In the genomic region with DNA sequence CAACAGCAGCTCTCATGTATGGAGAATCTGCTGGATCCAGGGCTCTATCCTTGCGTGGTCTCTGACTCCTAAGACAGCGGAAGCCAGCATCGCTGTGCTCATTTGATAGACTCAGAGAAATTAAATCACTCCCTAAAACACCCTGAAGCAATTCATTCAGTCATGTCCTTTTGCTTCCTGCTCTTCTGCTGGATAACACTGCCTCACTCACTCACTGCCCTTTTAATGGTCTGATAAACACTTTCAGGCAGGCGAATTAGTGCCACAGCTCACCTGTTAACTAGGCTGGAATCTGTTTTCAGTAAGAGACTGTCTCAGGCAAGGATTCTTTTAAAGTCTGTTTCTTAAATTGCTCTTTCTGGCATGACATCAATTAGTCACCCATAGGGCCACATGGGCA, we compare ENCODE assay signal across 15 cellular contexts. TPM values are rescaled to one million over a fixed set of nuclear protein-coding genes. Genes with fewer than 3 reads are reported as not detected.
DNase-seq lines count a peak whose midpoint lies in the region; ATAC-seq and TF ChIP-seq lines count a peak whose summit lies in the region.
"Had no signal": no experiment of that assay in that cellular context is flagged by ENCODE, and none has a peak within 500 bp of the region (broad histone marks: within the 10 kb centered on the region; RNA-seq: fewer than 3 reads in every experiment).

No MANE protein-coding gene starts in this region.

- peak overlapping the region; percentile 2 for H3K27ac ChIP-seq in OCI-LY1 (ENCODE audit: low read depth, low read length, poor library complexity, severe bottlenecking)
- H3K27ac ChIP-seq: PC-9 had no signal

- peaks cover 65% of the 10 kb centered on the region for H3K36me3 ChIP-seq in OCI-LY1 (ENCODE audit: insufficient read depth, low read length)
- H3K36me3 ChIP-seq: breast epithelium had no signal

- no peaks in the 10 kb centered on the region for H3K27me3 ChIP-seq in OCI-LY1 (ENCODE audit: insufficient read depth, low read length)
- H3K27me3 ChIP-seq: breast epithelium had no signal

- peaks cover 74% of the 10 kb centered on the region for H3K36me3 Mint-ChIP-seq in activated CD8-positive, alpha-beta memory T cell treated with anti-CD3 and anti-CD28 coated beads, Interleukin-2, amount 10 ng/mL, durations not matched to agents 7 days and 5 days
- peaks cover 95% of the 10 kb centered on the region for H3K36me3 Mint-ChIP-seq in dendritic cell treated with granulocyte-macrophage colony-stimulating factor and Interleukin-4, amounts not matched to agents 40 ng/mL and 50 ng/mL, for 4 days (ENCODE audit: low read depth)

- H3K4me3 ChIP-seq in OCI-LY1 (ENCODE audit: low read depth, low read length, poor library complexity, severe bottlenecking): no peak overlapping the region
- H3K4me3 ChIP-seq: breast epithelium, PC-9 had no signal

- H2AFZ ChIP-seq in OCI-LY1 (ENCODE audit: low read length): no peak overlapping the region
- H2AFZ ChIP-seq: PC-9 had no signal

- H3K9me3 Mint-ChIP-seq in activated CD8-positive, alpha-beta memory T cell treated with anti-CD3 and anti-CD28 coated beads, Interleukin-2, amount 10 ng/mL, durations not matched to agents 7 days and 5 days (ENCODE audit: low read depth): no peaks in the 10 kb centered on the region
- H3K9me3 Mint-ChIP-seq in dendritic cell treated with granulocyte-macrophage colony-stimulating factor and Interleukin-4, amounts not matched to agents 40 ng/mL and 50 ng/mL, for 4 days: no peaks in the 10 kb centered on the region

- no peaks in the 10 kb centered on the region for H3K27me3 Mint-ChIP-seq in activated CD8-positive, alpha-beta memory T cell treated with anti-CD3 and anti-CD28 coated beads, Interleukin-2, amount 10 ng/mL, durations not matched to agents 7 days and 5 days
- no peaks in the 10 kb centered on the region for H3K27me3 Mint-ChIP-seq in dendritic cell treated with granulocyte-macrophage colony-stimulating factor and Interleukin-4, amounts not matched to agents 40 ng/mL and 50 ng/mL, for 4 days

- intact Hi-C loops in dendritic cell treated with granulocyte-macrophage colony-stimulating factor and Interleukin-4, amounts not matched to agents 40 ng/mL and 50 ng/mL, for 4 days (cut with micrococcal nuclease): no loop called here
- intact Hi-C loops in sciatic nerve (cut with DNase I): loop anchor here (10.0 kb wide), 1 partner anchor 97 kb away; no protein-coding TSS in a partner anchor

- CTCF ChIA-PET in activated CD8-positive, alpha-beta memory T cell treated with anti-CD3 and anti-CD28 coated beads, Interleukin-2, amount 10 ng/mL, durations not matched to agents 7 days and 5 days (lab: Charles Lee): interaction anchor here (1.4 to 2.0 kb wide), 3 partner anchors 9 to 19 kb away, joined by 3 to 7 read pairs (median 5); no protein-coding TSS in a partner anchor

- no peaks in the 10 kb centered on the region for H3K9me2 ChIP-seq in OCI-LY1 (ENCODE audit: low read depth, low read length)

- no peak for DNase-seq in activated CD8-positive, alpha-beta memory T cell treated with anti-CD3 and anti-CD28 coated beads, Interleukin-2, amount 10 ng/mL, durations not matched to agents 7 days and 5 days
- no peak for DNase-seq in activated CD8-positive, alpha-beta memory T cell treated with anti-CD3 and anti-CD28 coated beads, Interleukin-2, amount 50 U/mL, for 48 hours
- peak; percentile 32 for DNase-seq in retina
- no peak for DNase-seq in sciatic nerve (ENCODE audit: low spot score)
- DNase-seq in NCI-H524 (lab: John Stamatoyannopoulos, UW): no peak
- DNase-seq in RKO (ENCODE audit: low spot score): no peak
- DNase-seq: DMS53, left colon, NCI-H2227 treated with DMSO at 0.1 percent for 48 hours, PC-9, T1000 had no signal

- H3F3A ChIP-seq in OCI-LY1 (ENCODE audit: insufficient read depth, low read length): no peaks in the 10 kb centered on the region

- H4K20me1 ChIP-seq in OCI-LY1 (ENCODE audit: insufficient read depth, low read length): no peaks in the 10 kb centered on the region

- no peak overlapping the region for H3K4me3 Mint-ChIP-seq in activated CD8-positive, alpha-beta memory T cell treated with anti-CD3 and anti-CD28 coated beads, Interleukin-2, amount 10 ng/mL, durations not matched to agents 7 days and 5 days
- H3K4me3 Mint-ChIP-seq in dendritic cell treated with granulocyte-macrophage colony-stimulating factor and Interleukin-4, amounts not matched to agents 40 ng/mL and 50 ng/mL, for 4 days: no peak overlapping the region

- H3K9me3 ChIP-seq in OCI-LY1 (ENCODE audit: low read length): no peaks in the 10 kb centered on the region
- H3K9me3 ChIP-seq: breast epithelium had no signal

- no peak for TF ChIP-seq CTCF in OCI-LY1 (IDR thresholded peaks at IDR 0.05; ENCODE audit: low read length)

- H3K4me2 ChIP-seq in OCI-LY1 (ENCODE audit: low read length): no peak overlapping the region
- H3K4me2 ChIP-seq: PC-9 had no signal

- peak overlapping the region; percentile 66 for H3K27ac Mint-ChIP-seq in activated CD8-positive, alpha-beta memory T cell treated with anti-CD3 and anti-CD28 coated beads, Interleukin-2, amount 10 ng/mL, durations not matched to agents 7 days and 5 days
- H3K27ac Mint-ChIP-seq in dendritic cell treated with granulocyte-macrophage colony-stimulating factor and Interleukin-4, amounts not matched to agents 40 ng/mL and 50 ng/mL, for 4 days: peak overlapping the region; percentile 62

- no peak for ATAC-seq in activated CD8-positive, alpha-beta memory T cell treated with anti-CD3 and anti-CD28 coated beads, Interleukin-2, amount 10 ng/mL, durations not matched to agents 7 days and 5 days
- no peak for ATAC-seq in sciatic nerve
- ATAC-seq: HCT116, left colon had no signal

- peaks cover 57% of the 10 kb centered on the region for H3K79me2 ChIP-seq in OCI-LY1 (ENCODE audit: insufficient read depth, low read length)

- H3K4me1 Mint-ChIP-seq in activated CD8-positive, alpha-beta memory T cell treated with anti-CD3 and anti-CD28 coated beads, Interleukin-2, amount 10 ng/mL, durations not matched to agents 7 days and 5 days: peaks cover 81% of the 10 kb centered on the region
- H3K4me1 Mint-ChIP-seq in dendritic cell treated with granulocyte-macrophage colony-stimulating factor and Interleukin-4, amounts not matched to agents 40 ng/mL and 50 ng/mL, for 4 days (ENCODE audit: low read depth): peaks cover 69% of the 10 kb centered on the region

- H3K4me1 ChIP-seq in OCI-LY1 (ENCODE audit: insufficient read depth, low read length, severe bottlenecking): peaks cover 43% of the 10 kb centered on the region
- H3K4me1 ChIP-seq: breast epithelium had no signal

- H3K9ac ChIP-seq in OCI-LY1 (ENCODE audit: low read length): no peak overlapping the region; the same call in 1 of the 2 replicates

RNA-seq across cellular contexts. Expression of gene WIPF1, which starts 10.0 kb away (rescaled TPM):
- 100 to 1,000 TPM; 465 to 588 TPM for total RNA-seq in activated CD8-positive, alpha-beta memory T cell treated with anti-CD3 and anti-CD28 coated beads, Interleukin-2, amount 10 ng/mL, durations not matched to agents 7 days and 5 days
- 107 TPM for total RNA-seq in sciatic nerve
